Comparison of ENCODE assay signal across 15 cellular contexts in genomic region chr22:32804823-32805585, GRCh38. TPM values are rescaled to one million over a fixed set of nuclear protein-coding genes. Genes with fewer than 3 reads are reported as not detected.
DNase-seq lines count a peak whose midpoint lies in the region; ATAC-seq and TF ChIP-seq lines count a peak whose summit lies in the region.
"Had no signal": no experiment of that assay in that cellular context is flagged by ENCODE, and none has a peak within 500 bp of the region (broad histone marks: within the 10 kb centered on the region; RNA-seq: fewer than 3 reads in every experiment).

No MANE protein-coding gene starts in this region.

- intact Hi-C loops in thyroid gland (cut with DNase I), result no loop called here

- no peak for ATAC-seq in HG03280 (IDR thresholded peaks at IDR 0.05; ENCODE audit: unreplicated experiment)
- ATAC-seq in GM21576 (IDR thresholded peaks at IDR 0.05; ENCODE audit: unreplicated experiment), result no peak

- no peaks in the 10 kb centered on the region for H3K36me3 Mint-ChIP-seq in nephron progenitor cell (ENCODE audit: low read depth)
- no peaks in the 10 kb centered on the region for H3K36me3 Mint-ChIP-seq in activated naive CD4-positive, alpha-beta T cell treated with anti-CD3 and anti-CD28 coated beads, Interleukin-2, amount 10 ng/mL, durations not matched to agents 7 days and 5 days
- H3K36me3 Mint-ChIP-seq in immature natural killer cell, result no peaks in the 10 kb centered on the region

- no peaks in the 10 kb centered on the region for H3K27me3 ChIP-seq in fibroblast of lung (ENCODE audit: control insufficient read depth, insufficient read depth, low read length)
- no peaks in the 10 kb centered on the region for H3K27me3 ChIP-seq in thyroid gland

- H3K9me3 ChIP-seq in fibroblast of lung (ENCODE audit: control insufficient read depth, insufficient read depth, low read depth, low read length) (no peaks in the 10 kb centered on the region), thyroid gland (no peaks in the 10 kb centered on the region)

- H3K4me1 Mint-ChIP-seq in nephron progenitor cell (peaks cover 44% of the 10 kb centered on the region), immature natural killer cell (peaks cover 0 to 2% of the 10 kb centered on the region in 2 donors)
- H3K4me1 Mint-ChIP-seq in activated naive CD4-positive, alpha-beta T cell treated with anti-CD3 and anti-CD28 coated beads, Interleukin-2, amount 10 ng/mL, durations not matched to agents 7 days and 5 days, result no peaks in the 10 kb centered on the region

- no peaks in the 10 kb centered on the region for H4K20me1 ChIP-seq in fibroblast of lung (ENCODE audit: control insufficient read depth, extremely low read depth, insufficient read depth, low read length)

- CTCF ChIA-PET in activated naive CD4-positive, alpha-beta T cell treated with anti-CD3 and anti-CD28 coated beads, Interleukin-2, amount 10 ng/mL, durations not matched to agents 7 days and 5 days (lab: Charles Lee), result interaction anchor here (4.9 kb wide), 1 partner anchor 9 kb away, joined by 27 read pairs; no protein-coding TSS in a partner anchor

- H2AFZ ChIP-seq in fibroblast of lung (ENCODE audit: low read length), result no peak overlapping the region

- H3K4me3 ChIP-seq in WI38 (ENCODE audit: low read depth, low read length), result peak overlapping the region; percentile 97
- peak overlapping the region; percentile 49 to 97 (median 73) for H3K4me3 ChIP-seq in fibroblast of lung (replicated peaks in 1 of 4; ENCODE audit: control extremely low read depth in 1 of 4, insufficient read depth in 1 of 4, low read depth in 3 of 4, low read length in 4 of 4)
- peak overlapping the region in 2 of 3 donors; percentile 5 to 77 for H3K4me3 ChIP-seq in thyroid gland (replicated peaks in 1 of 3)

- 34 to 50% methylated on average over 12 of the region's 12 CpGs for WGBS in thyroid gland, 2 donors

- H3K27ac ChIP-seq in fibroblast of lung (ENCODE audit: insufficient read depth, low read length), result peak overlapping the region; percentile 72
- H3K27ac ChIP-seq in thyroid gland, result peak overlapping the region; percentile 78 to 90 (median 89)

- H3K4me3 Mint-ChIP-seq in nephron progenitor cell, result peak overlapping the region; percentile 89
- no peak overlapping the region for H3K4me3 Mint-ChIP-seq in activated naive CD4-positive, alpha-beta T cell treated with anti-CD3 and anti-CD28 coated beads, Interleukin-2, amount 10 ng/mL, durations not matched to agents 7 days and 5 days
- no peak overlapping the region for H3K4me3 Mint-ChIP-seq in immature natural killer cell
- H3K4me3 Mint-ChIP-seq: CD4-positive, alpha-beta T cell had no signal

- H3K4me2 ChIP-seq in fibroblast of lung (ENCODE audit: extremely low read depth, insufficient read depth, low read length), result peak overlapping the region; percentile 95

- peak; percentile 25 to 54 for DNase-seq in fibroblast of lung (ENCODE audit: low read depth in 2 of 2)
- no peak for DNase-seq in nephron progenitor cell
- DNase-seq in thyroid gland, result peak; percentile 43 to 44
- no peak for DNase-seq in activated naive CD4-positive, alpha-beta T cell treated with anti-CD3 and anti-CD28 coated beads, Interleukin-2, amount 10 ng/mL, durations not matched to agents 7 days and 5 days
- DNase-seq in immature natural killer cell, result no peak
- DNase-seq: activated CD8-positive, alpha-beta memory T cell treated with anti-CD3 and anti-CD28 coated beads, Interleukin-2, amount 50 U/mL, for 4 hours; CD4-positive, alpha-beta T cell; endodermal cell; NCI-H1092 treated with DMSO at 0.1 percent for 48 hours; NCI-H69; SHP77 had no signal

- H3K4me1 ChIP-seq in fibroblast of lung (ENCODE audit: control insufficient read depth, extremely low read depth, insufficient read depth, low read length), result peaks cover 10% of the 10 kb centered on the region
- peaks cover 54 to 74% of the 10 kb centered on the region in 2 donors for H3K4me1 ChIP-seq in thyroid gland

- H3K9me3 Mint-ChIP-seq in nephron progenitor cell (no peaks in the 10 kb centered on the region), immature natural killer cell (peaks cover 0 to 2% (median 0%) of the 10 kb centered on the region in 6 donors)
- H3K9me3 Mint-ChIP-seq in activated naive CD4-positive, alpha-beta T cell treated with anti-CD3 and anti-CD28 coated beads, Interleukin-2, amount 10 ng/mL, durations not matched to agents 7 days and 5 days, result no peaks in the 10 kb centered on the region
- H3K9me3 Mint-ChIP-seq: CD4-positive, alpha-beta T cell; endodermal cell had no signal

- H3K27me3 Mint-ChIP-seq in nephron progenitor cell (ENCODE audit: low read depth, poor library complexity) (peaks cover 68% of the 10 kb centered on the region), immature natural killer cell (ENCODE audit: low read depth in 3 of 3) (peaks cover 9 to 18% (median 16%) of the 10 kb centered on the region in 3 donors)
- H3K27me3 Mint-ChIP-seq in activated naive CD4-positive, alpha-beta T cell treated with anti-CD3 and anti-CD28 coated beads, Interleukin-2, amount 10 ng/mL, durations not matched to agents 7 days and 5 days, result peaks cover 63% of the 10 kb centered on the region

- H3K27ac Mint-ChIP-seq in nephron progenitor cell, result peak overlapping the region; percentile 76
- no peak overlapping the region for H3K27ac Mint-ChIP-seq in activated naive CD4-positive, alpha-beta T cell treated with anti-CD3 and anti-CD28 coated beads, Interleukin-2, amount 10 ng/mL, durations not matched to agents 7 days and 5 days
- no peak overlapping the region for H3K27ac Mint-ChIP-seq in immature natural killer cell
- H3K27ac Mint-ChIP-seq: CD4-positive, alpha-beta T cell had no signal

- H3K36me3 ChIP-seq in fibroblast of lung (ENCODE audit: control insufficient read depth, insufficient read depth, low read length) (no peaks in the 10 kb centered on the region), thyroid gland (no peaks in the 10 kb centered on the region)

- no peak for TF ChIP-seq POLR2A in thyroid gland (IDR thresholded peaks at IDR 0.05)

- H3K9ac ChIP-seq in fibroblast of lung (ENCODE audit: insufficient read depth, low read length), result no peak overlapping the region

- peaks cover 63% of the 10 kb centered on the region for H3K79me2 ChIP-seq in fibroblast of lung (ENCODE audit: control insufficient read depth, insufficient read depth, low read length)

- TF ChIP-seq CTCF in WI38 (IDR thresholded peaks at IDR 0.05; ENCODE audit: low read depth, low read length) (no peak), fibroblast of lung (conservative IDR thresholded peaks at IDR 0.05 in 1 of 2, IDR thresholded peaks at IDR 0.05 in 1 of 2; ENCODE audit: low read depth in 1 of 2, low read length in 2 of 2) (no peak), nephron progenitor cell (IDR thresholded peaks at IDR 0.05) (no peak), thyroid gland (IDR thresholded peaks at IDR 0.05) (no peak)

RNA-seq across cellular contexts. Expression of gene TIMP3, which starts 3.5 kb away (rescaled TPM):
- total RNA-seq in fibroblast of lung (145 and 242 TPM in 2 replicates), thyroid gland (100 to 1,000 TPM; 424 to 772 (median 543) TPM)
- polyA plus RNA-seq in fibroblast of lung (211 and 375 TPM in 2 replicates), immature natural killer cell (not detected)
- 182 and 348 TPM in 2 replicates for polyA plus RNA-seq in fibroblast of lung (2012)
- 214 and 341 TPM in 2 replicates for polyA minus RNA-seq in fibroblast of lung (ENCODE audit: low replicate concordance)
- total RNA-seq: HT-29 had no signal

Comparison
In these comparisons a context has a peak if more than half of its experiments do, and no peak if none do; other contexts are left out.
1. H3K4me3 ChIP-seq: peak in every context shown above with its lines; median percentile 97 in WI38; 73 in fibroblast of lung; 41 in thyroid gland.
2. DNase-seq: peak in fibroblast of lung (2 of 2) and thyroid gland (2 of 2); none in nephron progenitor cell (single experiment), activated naive CD4-positive, alpha-beta T cell treated with anti-CD3 and anti-CD28 coated beads, Interleukin-2, amount 10 ng/mL, durations not matched to agents 7 days and 5 days (single experiment) and immature natural killer cell (0 of 3).